Comparison of ENCODE assay signal across 8 cellular contexts in the genomic region with DNA sequence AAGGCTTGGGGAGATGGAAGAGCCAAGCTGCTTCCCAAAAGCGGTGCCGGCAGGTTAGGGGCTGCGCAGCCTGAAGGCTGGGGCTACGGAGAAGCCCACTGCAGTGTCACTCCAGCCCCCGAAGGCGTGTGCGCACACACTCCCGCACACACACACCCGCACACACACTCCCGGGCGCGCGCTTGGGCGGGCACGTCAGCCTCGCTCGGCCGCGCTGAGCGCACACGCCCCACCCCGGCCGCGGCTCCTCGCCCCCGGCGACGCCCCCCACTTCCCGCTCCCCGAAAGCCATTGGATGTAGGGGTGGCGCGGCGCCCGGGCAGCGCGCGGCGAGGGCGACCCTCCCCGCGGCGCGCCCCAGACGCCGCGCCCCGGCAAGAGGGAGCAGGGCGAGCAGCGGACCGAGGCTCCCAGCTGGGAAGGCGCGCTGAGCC. TPM values are rescaled to one million over a fixed set of nuclear protein-coding genes. Genes with fewer than 3 reads are reported as not detected.
DNase-seq lines count a peak whose midpoint lies in the region; ATAC-seq and TF ChIP-seq lines count a peak whose summit lies in the region.

A gene with protein sequence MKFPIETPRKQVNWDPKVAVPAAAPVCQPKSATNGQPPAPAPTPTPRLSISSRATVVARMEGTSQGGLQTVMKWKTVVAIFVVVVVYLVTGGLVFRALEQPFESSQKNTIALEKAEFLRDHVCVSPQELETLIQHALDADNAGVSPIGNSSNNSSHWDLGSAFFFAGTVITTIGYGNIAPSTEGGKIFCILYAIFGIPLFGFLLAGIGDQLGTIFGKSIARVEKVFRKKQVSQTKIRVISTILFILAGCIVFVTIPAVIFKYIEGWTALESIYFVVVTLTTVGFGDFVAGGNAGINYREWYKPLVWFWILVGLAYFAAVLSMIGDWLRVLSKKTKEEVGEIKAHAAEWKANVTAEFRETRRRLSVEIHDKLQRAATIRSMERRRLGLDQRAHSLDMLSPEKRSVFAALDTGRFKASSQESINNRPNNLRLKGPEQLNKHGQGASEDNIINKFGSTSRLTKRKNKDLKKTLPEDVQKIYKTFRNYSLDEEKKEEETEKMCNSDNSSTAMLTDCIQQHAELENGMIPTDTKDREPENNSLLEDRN (minus strand): TSS at position 184 of the 434 bp plus-strand sequence. CDS start 471 bp downstream, outside the sequence.

- peaks cover 5% of the 10 kb centered on the region for H3K4me1 Mint-ChIP-seq in stimulated activated memory B cell treated with anti-CD40 and anti-IgM and Interleukin-4, amounts not matched to agents 10 μg/mL and 1 μg/mL and 100 μg/mL, for 72 hours

- H3K27ac ChIP-seq in OCI-LY3 (ENCODE audit: low read length), result no peak within 1 kb of the TSS
- H3K27ac ChIP-seq in foreskin keratinocyte, result no peak within 1 kb of the TSS

- H3K4me2 ChIP-seq in OCI-LY3 (ENCODE audit: low read length), result peak within 1 kb of the TSS; percentile 99

- H3K36me3 Mint-ChIP-seq in stimulated activated memory B cell treated with anti-CD40 and anti-IgM and Interleukin-4, amounts not matched to agents 10 μg/mL and 1 μg/mL and 100 μg/mL, for 72 hours, result no peaks in the 10 kb centered on the region

- H4K20me1 ChIP-seq in OCI-LY3 (ENCODE audit: insufficient read depth, low read length), result no peaks in the 10 kb centered on the region

- ATAC-seq in GM21786 (IDR thresholded peaks at IDR 0.05; ENCODE audit: unreplicated experiment), result peak; percentile 23
- peak; percentile 13 for ATAC-seq in foreskin keratinocyte
- ATAC-seq in stimulated activated memory B cell treated with anti-CD40 and anti-IgM and Interleukin-4, amounts not matched to agents 10 μg/mL and 1 μg/mL and 100 μg/mL, for 72 hours, result peak; percentile 13

- no peaks in the 10 kb centered on the region for H3K9me3 ChIP-seq in OCI-LY3 (ENCODE audit: insufficient read depth, low read length)

- H3K27me3 Mint-ChIP-seq in stimulated activated memory B cell treated with anti-CD40 and anti-IgM and Interleukin-4, amounts not matched to agents 10 μg/mL and 1 μg/mL and 100 μg/mL, for 72 hours, result peaks cover 43% of the 10 kb centered on the region

- peak within 1 kb of the TSS; percentile 98 for H3K4me3 ChIP-seq in OCI-LY3 (ENCODE audit: low read length)

- DNase-seq in NCI-H1092 treated with DMSO at 0.1 percent for 48 hours (lab: John Stamatoyannopoulos, UW) (peak; percentile 60), NCI-H1092 (lab: John Stamatoyannopoulos, UW) (no peak), foreskin keratinocyte (no peak), cerebellar nuclear complex (lab: John Stamatoyannopoulos, UW) (no peak)
- no peak for DNase-seq in NK-92 treated with Interleukin-12 subunit alpha and Interleukin-12 subunit beta, amount 100 ng/mL, for 24 hours (lab: John Stamatoyannopoulos, UW)

- H3K27me3 ChIP-seq in OCI-LY3 (ENCODE audit: low read depth, low read length), result peaks cover 66% of the 10 kb centered on the region
- H3K27me3 ChIP-seq in foreskin keratinocyte, result peaks cover 100% of the 10 kb centered on the region

- H2AFZ ChIP-seq in OCI-LY3 (ENCODE audit: low read depth, low read length), result peak within 1 kb of the TSS; percentile 98

- peak within 1 kb of the TSS; percentile 78 for H3K4me3 Mint-ChIP-seq in stimulated activated memory B cell treated with anti-CD40 and anti-IgM and Interleukin-4, amounts not matched to agents 10 μg/mL and 1 μg/mL and 100 μg/mL, for 72 hours

- H3K9ac ChIP-seq in OCI-LY3 (ENCODE audit: low read length), result peak within 1 kb of the TSS; percentile 78

- H3K36me3 ChIP-seq in OCI-LY3 (replicated peaks; ENCODE audit: low read depth, low read length), result no peaks in the 10 kb centered on the region

- H3K79me2 ChIP-seq in OCI-LY3 (ENCODE audit: low read length), result no peaks in the 10 kb centered on the region

- no peaks in the 10 kb centered on the region for H3K9me3 Mint-ChIP-seq in stimulated activated memory B cell treated with anti-CD40 and anti-IgM and Interleukin-4, amounts not matched to agents 10 μg/mL and 1 μg/mL and 100 μg/mL, for 72 hours

- H3K27ac Mint-ChIP-seq in stimulated activated memory B cell treated with anti-CD40 and anti-IgM and Interleukin-4, amounts not matched to agents 10 μg/mL and 1 μg/mL and 100 μg/mL, for 72 hours, result no peak within 1 kb of the TSS

- TF ChIP-seq CTCF in OCI-LY3 (IDR thresholded peaks at IDR 0.05; ENCODE audit: low read depth, low read length), result no peak
- TF ChIP-seq CTCF in foreskin keratinocyte (conservative IDR thresholded peaks at IDR 0.05), result no peak

- H3K4me1 ChIP-seq in OCI-LY3 (ENCODE audit: low read length) (0 out of 2 replicates have a peak, but pooled peaks cover 5% of the 10 kb centered on the region), foreskin keratinocyte (no peaks in the 10 kb centered on the region)

RNA-seq across cellular contexts. Expression of the gene that starts here (rescaled TPM):
- 0.11 and 0.17 TPM in 2 replicates for total RNA-seq in foreskin keratinocyte
- 0.04 and 0.09 TPM in 2 replicates for polyA plus RNA-seq in foreskin keratinocyte

Comparison
In these comparisons a context has a peak if more than half of its experiments do, and no peak if none do; other contexts are left out.
1. Peak in ATAC-seq in foreskin keratinocyte; RNA of the gene not detected or under 1 TPM.